ENCODE assay signal across 9 cellular contexts in the genomic region with DNA sequence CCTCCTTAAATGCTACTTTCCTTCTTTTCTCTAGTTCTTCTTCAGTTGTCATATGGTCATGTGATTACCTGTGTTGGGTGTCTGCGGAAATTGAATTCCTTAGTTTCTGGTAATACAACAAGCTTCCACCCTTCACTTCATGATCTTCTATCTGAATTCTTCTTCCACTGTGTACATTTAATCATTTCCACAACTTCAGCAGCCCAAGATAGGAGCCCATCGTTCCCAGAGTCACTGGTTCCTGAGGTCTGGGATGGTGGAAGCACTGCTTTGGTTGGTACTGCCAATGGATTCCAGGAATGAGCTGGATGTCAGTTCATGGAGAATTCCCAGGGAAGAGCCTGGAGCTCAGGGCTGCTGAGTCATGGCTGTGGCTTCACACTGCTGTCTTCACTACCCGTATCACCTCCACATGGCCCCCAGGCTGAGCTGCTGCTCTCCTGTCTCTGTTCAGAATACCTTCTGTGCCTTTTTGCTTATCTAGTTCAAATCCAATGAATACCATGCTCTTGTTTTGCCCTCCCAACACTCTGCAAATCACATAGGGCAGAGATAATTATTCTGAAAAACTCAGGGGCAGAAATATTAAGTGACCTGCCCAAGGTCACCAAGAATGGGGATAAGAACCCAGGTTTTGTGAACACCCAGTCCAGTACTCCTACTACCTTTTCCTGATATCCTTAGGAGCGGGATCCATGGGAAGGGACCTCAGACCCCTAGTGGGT.
A peak's percentile ranks its signal among the peaks of the same experiment; 100 is the strongest.
DNase-seq lines count a peak whose midpoint lies in the region; ATAC-seq and TF ChIP-seq lines count a peak whose summit lies in the region.
"Had no signal": no experiment of that assay in that cellular context is flagged by ENCODE, and none has a peak within 500 bp of the region (broad histone marks: within the 10 kb centered on the region; RNA-seq: fewer than 3 reads in every experiment).

No MANE protein-coding gene starts in this region.

- peaks cover 68% of the 10 kb centered on the region for H3K4me1 Mint-ChIP-seq in activated CD8-positive, alpha-beta memory T cell treated with anti-CD3 and anti-CD28 coated beads, Interleukin-2, amount 10 ng/mL, durations not matched to agents 7 days and 5 days
- H3K4me1 Mint-ChIP-seq: neural progenitor cell had no signal

- H3K36me3 Mint-ChIP-seq in activated CD8-positive, alpha-beta memory T cell treated with anti-CD3 and anti-CD28 coated beads, Interleukin-2, amount 10 ng/mL, durations not matched to agents 7 days and 5 days = peaks cover 76% of the 10 kb centered on the region

- no peak for TF ChIP-seq CTCF in VCaP (conservative IDR thresholded peaks at IDR 0.05)

- H3K27ac Mint-ChIP-seq in activated CD8-positive, alpha-beta memory T cell treated with anti-CD3 and anti-CD28 coated beads, Interleukin-2, amount 10 ng/mL, durations not matched to agents 7 days and 5 days = peak overlapping the region; percentile 98
- H3K27ac Mint-ChIP-seq: neural progenitor cell had no signal

- peaks cover 10% of the 10 kb centered on the region for H3K4me1 ChIP-seq in thymus (ENCODE audit: control insufficient read depth, insufficient read depth, low read length)
- H3K4me1 ChIP-seq: neural progenitor cell had no signal

- WGBS in thymus = 96% methylated on average over 4 of the region's 4 CpGs

- no peak overlapping the region for H3K4me3 ChIP-seq in thymus (ENCODE audit: low read length)
- H3K4me3 ChIP-seq: neural progenitor cell had no signal

- no peak for DNase-seq in activated CD8-positive, alpha-beta memory T cell treated with anti-CD3 and anti-CD28 coated beads, Interleukin-2, amount 10 ng/mL, durations not matched to agents 7 days and 5 days
- no peak for DNase-seq in activated CD8-positive, alpha-beta memory T cell treated with anti-CD3 and anti-CD28 coated beads, Interleukin-2, amount 50 U/mL, for 48 hours
- DNase-seq in hepatic stellate cell (ENCODE audit: low spot score) = peak; percentile 35
- no peak for DNase-seq in C1 segment of cervical spinal cord (lab: John Stamatoyannopoulos, UW)
- no peak for DNase-seq in stimulated activated CD4-positive, alpha-beta T cell treated with anti-CD3 and anti-CD28 coated beads, Interleukin-12 subunit alpha, Interleukin-12 subunit beta, amount 100 ng/mL, for 4 hours
- no peak for DNase-seq in HT-29 (ENCODE audit: low spot score)

- no peaks in the 10 kb centered on the region for H3K9me3 Mint-ChIP-seq in activated CD8-positive, alpha-beta memory T cell treated with anti-CD3 and anti-CD28 coated beads, Interleukin-2, amount 10 ng/mL, durations not matched to agents 7 days and 5 days (ENCODE audit: low read depth)
- H3K9me3 Mint-ChIP-seq: neural progenitor cell had no signal

- no peaks in the 10 kb centered on the region for H3K27me3 ChIP-seq in thymus (ENCODE audit: control insufficient read depth, insufficient read depth)
- H3K27me3 ChIP-seq: neural progenitor cell had no signal

- H3K9me3 ChIP-seq in thymus (ENCODE audit: control insufficient read depth) = no peaks in the 10 kb centered on the region

- peaks cover 16% of the 10 kb centered on the region for H3K36me3 ChIP-seq in thymus (ENCODE audit: control insufficient read depth, insufficient read depth)
- H3K36me3 ChIP-seq: neural progenitor cell had no signal

- CTCF ChIA-PET in activated CD8-positive, alpha-beta memory T cell treated with anti-CD3 and anti-CD28 coated beads, Interleukin-2, amount 10 ng/mL, durations not matched to agents 7 days and 5 days (lab: Charles Lee) = interaction anchor here (0.8 to 2.1 kb wide), 6 partner anchors 10 to 191 kb away, joined by 3 to 8 read pairs (median 4); no protein-coding TSS in a partner anchor

- no peak for ATAC-seq in activated CD8-positive, alpha-beta memory T cell treated with anti-CD3 and anti-CD28 coated beads, Interleukin-2, amount 10 ng/mL, durations not matched to agents 7 days and 5 days

- H3K4me3 Mint-ChIP-seq in activated CD8-positive, alpha-beta memory T cell treated with anti-CD3 and anti-CD28 coated beads, Interleukin-2, amount 10 ng/mL, durations not matched to agents 7 days and 5 days = peak overlapping the region; percentile 12
- H3K4me3 Mint-ChIP-seq: neural progenitor cell had no signal

- peak overlapping the region; percentile 35 for H3K27ac ChIP-seq in VCaP
- H3K27ac ChIP-seq in thymus (ENCODE audit: low read depth) = peak overlapping the region; percentile 40
- H3K27ac ChIP-seq: neural progenitor cell had no signal

- no peaks in the 10 kb centered on the region for H3K27me3 Mint-ChIP-seq in activated CD8-positive, alpha-beta memory T cell treated with anti-CD3 and anti-CD28 coated beads, Interleukin-2, amount 10 ng/mL, durations not matched to agents 7 days and 5 days
